In genomic region chr2:231452799-231453508, GRCh38 we compare ENCODE assay signal across 8 cellular contexts. TPM values are rescaled to one million over a fixed set of nuclear protein-coding genes. Genes with fewer than 3 reads are reported as not detected.
DNase-seq lines count a peak whose midpoint lies in the region; ATAC-seq and TF ChIP-seq lines count a peak whose summit lies in the region.

No MANE protein-coding gene starts in this region.

- H3K14ac ChIP-seq in neuronal stem cell (ENCODE audit: low read length), result no peak overlapping the region

- H3K4ac ChIP-seq in neuronal stem cell (ENCODE audit: low read length), result no peak overlapping the region

- peaks cover 37 to 57% of the 10 kb centered on the region in 2 donors for H3K36me3 ChIP-seq in neuronal stem cell (replicated peaks in 1 of 2; ENCODE audit: control insufficient read depth in 2 of 2, insufficient read depth in 2 of 2, low read length in 2 of 2)

- H3K27ac ChIP-seq in neuronal stem cell (replicated peaks; ENCODE audit: low read length), result peak overlapping the region; percentile 36

- H4K8ac ChIP-seq in neuronal stem cell (ENCODE audit: low read depth, low read length), result peak overlapping the region; percentile 33

- no peak overlapping the region for H2AFZ ChIP-seq in neuronal stem cell (ENCODE audit: low read length)

- no peak overlapping the region for H2BK15ac ChIP-seq in neuronal stem cell (ENCODE audit: low read length)

- H3K23ac ChIP-seq in neuronal stem cell (ENCODE audit: low read depth, low read length, poor library complexity), result no peak overlapping the region

- no peak overlapping the region for H2BK12ac ChIP-seq in neuronal stem cell (ENCODE audit: low read length)

- H3K4me3 ChIP-seq in cardiac fibroblast (replicated peaks in 1 of 2; ENCODE audit: low read depth in 2 of 2, low read length in 2 of 2), result no peak overlapping the region
- no peak overlapping the region for H3K4me3 ChIP-seq in neuronal stem cell (ENCODE audit: low read length in 2 of 2)

- H3K9me3 ChIP-seq in neuronal stem cell (replicated peaks in 1 of 2; ENCODE audit: control insufficient read depth in 2 of 2, insufficient read depth in 1 of 2, low read depth in 1 of 2, low read length in 2 of 2), result no peaks in the 10 kb centered on the region

- H3K27me3 ChIP-seq in neuronal stem cell (ENCODE audit: control insufficient read depth in 3 of 3, insufficient read depth in 3 of 3, low read depth in 1 of 3, low read length in 3 of 3), result no peaks in the 10 kb centered on the region

- H2BK120ac ChIP-seq in neuronal stem cell (ENCODE audit: low read depth, low read length), result no peak overlapping the region

- TF ChIP-seq POLR2A in GM18505 (IDR thresholded peaks at IDR 0.05; ENCODE audit: borderline replicate concordance, extremely low read depth, insufficient read depth, insufficient read length), result peak; percentile 66

- H4K91ac ChIP-seq in neuronal stem cell (ENCODE audit: low read depth, low read length, poor library complexity), result no peak overlapping the region

- WGBS in neuronal stem cell (ENCODE audit: extremely low coverage in 2 of 2, insufficient read length in 2 of 2, insufficient replicate concordance in 1 of 2), 2 donors, result no CpG with 5 or more reads among the region's 10 CpGs

- H3K79me1 ChIP-seq in neuronal stem cell (ENCODE audit: low read depth, low read length), result no peaks in the 10 kb centered on the region

- H2AK5ac ChIP-seq in neuronal stem cell (ENCODE audit: low read depth, low read length), result no peak overlapping the region

- no peak overlapping the region for H3K18ac ChIP-seq in neuronal stem cell (ENCODE audit: low read length)

- ATAC-seq in GM18505 (IDR thresholded peaks at IDR 0.05; ENCODE audit: unreplicated experiment) (no peak), HG03097 (IDR thresholded peaks at IDR 0.05; ENCODE audit: low FRiP score, unreplicated experiment) (no peak), GM21423 (IDR thresholded peaks at IDR 0.05; ENCODE audit: unreplicated experiment) (no peak)

- H3K9ac ChIP-seq in neuronal stem cell (ENCODE audit: low read depth, low read length, poor library complexity), result no peak overlapping the region

- DNase-seq in NCI-H2227 (lab: John Stamatoyannopoulos, UW; ENCODE audit: unreplicated experiment), result peak; percentile 86
- DNase-seq in cardiac fibroblast (ENCODE audit: low read depth in 2 of 2), result peak; percentile 12 to 17
- no peak for DNase-seq in neuronal stem cell (ENCODE audit: low spot score)
- no peak for DNase-seq in dedifferentiated amniotic fluid mesenchymal stem cell (ENCODE audit: extremely low spot score)
- DNase-seq in occipital lobe (lab: John Stamatoyannopoulos, UW), result no peak

- H3K4me2 ChIP-seq in neuronal stem cell (ENCODE audit: insufficient read depth, low read length, poor library complexity, severe bottlenecking), result no peak overlapping the region

- peaks cover 0 to 10% of the 10 kb centered on the region in 2 donors for H3K4me1 ChIP-seq in neuronal stem cell (ENCODE audit: control insufficient read depth in 2 of 2, insufficient read depth in 1 of 2, low read depth in 1 of 2, low read length in 2 of 2)

- no peak for TF ChIP-seq CTCF in cardiac fibroblast (IDR thresholded peaks at IDR 0.05; ENCODE audit: low read depth, low read length)

- H2BK5ac ChIP-seq in neuronal stem cell (ENCODE audit: low read length), result no peak overlapping the region

RNA-seq across cellular contexts. Expression of gene NCL, which starts 11.3 kb away (rescaled TPM):
- polyA plus RNA-seq in neuronal stem cell (2013, experiment 1 of 2), result 370 TPM
- polyA plus RNA-seq in neuronal stem cell (2013, experiment 2 of 2), result 367 TPM
- total RNA-seq in occipital lobe, result 113 TPM

RNA-seq across cellular contexts. Expression of gene B3GNT7, which starts 57.4 kb away (rescaled TPM):
- polyA plus RNA-seq in neuronal stem cell (2013, experiment 1 of 2), result 1.0 TPM
- 0.84 TPM for polyA plus RNA-seq in neuronal stem cell (2013, experiment 2 of 2)
- total RNA-seq in occipital lobe, result 1.2 TPM

Comparison
In these comparisons a context has a peak if more than half of its experiments do, and no peak if none do; other contexts are left out.
1. DNase-seq: peak in NCI-H2227 (single experiment) and cardiac fibroblast (2 of 2); none in neuronal stem cell (single experiment), dedifferentiated amniotic fluid mesenchymal stem cell (single experiment) and occipital lobe (single experiment).